28 cellular contexts compared by ENCODE assay signal in genomic region chr10:5855979-5856700, GRCh38.
"Had no signal": no experiment of that assay in that cellular context is flagged by ENCODE, and none has a peak within 500 bp of the region (broad histone marks: within the 10 kb centered on the region; RNA-seq: fewer than 3 reads in every experiment).

No MANE protein-coding gene starts in this region.

- H3K9me3 ChIP-seq: breast epithelium, MG63 had no signal

- DNase-seq: activated CD4-positive, alpha-beta T cell treated with anti-CD3 and anti-CD28 coated beads for 48 hours; activated CD4-positive, alpha-beta T cell treated with anti-CD3 and anti-CD28 coated beads, Interleukin-2, amount 50 U/mL, for 4 hours; activated CD4-positive, CD25-positive, alpha-beta regulatory T cell treated with anti-CD3 and anti-CD28 coated beads, Interleukin-2, amount 50 U/mL, for 72 hours; activated CD8-positive, alpha-beta memory T cell treated with anti-CD3 and anti-CD28 coated beads, Interleukin-2, amount 50 U/mL, for 48 hours; activated CD8-positive, alpha-beta T cell treated with anti-CD3 and anti-CD28 coated beads, Interleukin-2, amount 10 ng/mL, durations not matched to agents 7 days and 5 days; activated effector memory CD4-positive, alpha-beta T cell treated with anti-CD3 and anti-CD28 coated beads, Interleukin-2, amount 50 U/mL, for 16 hours; activated naive CD4-positive, alpha-beta T cell treated with Interleukin-2 at 50 U/mL for 16 hours; activated naive CD8-positive, alpha-beta T cell treated with anti-CD3 and anti-CD28 coated beads, Interleukin-2, amount 10 ng/mL, durations not matched to agents 7 days and 5 days; activated T-cell treated with anti-CD3 and anti-CD28 coated beads, Interleukin-2, amount 50 U/mL, for 1 hour; caudate nucleus; MG63; MV-4-11; NCI-H1092 treated with DMSO at 0.1 percent for 48 hours; NCI-H1417 treated with DMSO at 0.1 percent for 48 hours; NCI-H1694; NCI-H2029; NCI-H2107; NCI-H2171 treated with DMSO at 0.1 percent for 48 hours; NCI-H446; NCI-H524; PC-3; SHP77; T-helper 9 cell had no signal

- H3K27me3 ChIP-seq: breast epithelium, MG63 had no signal

- H3K4me3 ChIP-seq: breast epithelium, MG63 had no signal

- ATAC-seq: activated CD8-positive, alpha-beta T cell treated with anti-CD3 and anti-CD28 coated beads, Interleukin-2, amount 10 ng/mL, durations not matched to agents 7 days and 5 days; PC-3; WTC11 had no signal

- H3K36me3 Mint-ChIP-seq: activated naive CD8-positive, alpha-beta T cell treated with anti-CD3 and anti-CD28 coated beads, Interleukin-2, amount 10 ng/mL, durations not matched to agents 7 days and 5 days; WTC11 had no signal

- H3K9me3 Mint-ChIP-seq: activated naive CD8-positive, alpha-beta T cell treated with anti-CD3 and anti-CD28 coated beads, Interleukin-2, amount 10 ng/mL, durations not matched to agents 7 days and 5 days; activated T-helper 1 cell treated with anti-CD3 and anti-CD28 coated beads, Interleukin-12 subunit alpha, Interleukin-12 subunit beta, Interleukin-2, Interleukin-4 antibody, amounts not matched to agents 30 ng/mL and 10 ng/mL and 1 ng/mL, durations not matched to agents 14 hours and 24 hours and 36 hours; T-helper 1 cell treated with Interleukin-12 subunit alpha and Interleukin-12 subunit beta and Interleukin-4 antibody, amounts not matched to agents 30 μg/mL and 1 μg/mL, for 36 hours; WTC11 had no signal

- H3K27me3 Mint-ChIP-seq: activated naive CD8-positive, alpha-beta T cell treated with anti-CD3 and anti-CD28 coated beads, Interleukin-2, amount 10 ng/mL, durations not matched to agents 7 days and 5 days had no signal

- FAIRE-seq: RCC 7860 had no signal

- H3K36me3 ChIP-seq: breast epithelium, MG63 had no signal

- H3K27ac Mint-ChIP-seq: activated CD8-positive, alpha-beta T cell treated with anti-CD3 and anti-CD28 coated beads, Interleukin-2, amount 10 ng/mL, durations not matched to agents 7 days and 5 days; activated naive CD8-positive, alpha-beta T cell treated with anti-CD3 and anti-CD28 coated beads, Interleukin-2, amount 10 ng/mL, durations not matched to agents 7 days and 5 days; activated T-helper 1 cell treated with anti-CD3 and anti-CD28 coated beads, Interleukin-12 subunit alpha, Interleukin-12 subunit beta, Interleukin-2, Interleukin-4 antibody, amounts not matched to agents 30 ng/mL and 10 ng/mL and 1 ng/mL, durations not matched to agents 14 hours and 24 hours and 36 hours; T-helper 1 cell treated with Interleukin-12 subunit alpha and Interleukin-12 subunit beta and Interleukin-4 antibody, amounts not matched to agents 30 μg/mL and 1 μg/mL, for 36 hours; WTC11 had no signal

- H3K4me3 Mint-ChIP-seq: activated CD8-positive, alpha-beta T cell treated with anti-CD3 and anti-CD28 coated beads, Interleukin-2, amount 10 ng/mL, durations not matched to agents 7 days and 5 days; activated naive CD8-positive, alpha-beta T cell treated with anti-CD3 and anti-CD28 coated beads, Interleukin-2, amount 10 ng/mL, durations not matched to agents 7 days and 5 days; activated T-helper 1 cell treated with anti-CD3 and anti-CD28 coated beads, Interleukin-12 subunit alpha, Interleukin-12 subunit beta, Interleukin-2, Interleukin-4 antibody, amounts not matched to agents 30 ng/mL and 10 ng/mL and 1 ng/mL, durations not matched to agents 14 hours and 24 hours and 36 hours; T-helper 1 cell treated with Interleukin-12 subunit alpha and Interleukin-12 subunit beta and Interleukin-4 antibody, amounts not matched to agents 30 μg/mL and 1 μg/mL, for 36 hours; WTC11 had no signal

- H3K27ac ChIP-seq: breast epithelium had no signal

- H3K4me1 ChIP-seq: breast epithelium had no signal
